Comparison of ENCODE assay signal across 16 cellular contexts in genomic region chr12:124563401-124563800, GRCh38. TPM values are rescaled to one million over a fixed set of nuclear protein-coding genes. Genes with fewer than 3 reads are reported as not detected.
A peak's percentile ranks its signal among the peaks of the same experiment; 100 is the strongest.
DNase-seq lines count a peak whose midpoint lies in the region; ATAC-seq and TF ChIP-seq lines count a peak whose summit lies in the region.
"Had no signal": no experiment of that assay in that cellular context is flagged by ENCODE, and none has a peak within 500 bp of the region (broad histone marks: within the 10 kb centered on the region; RNA-seq: fewer than 3 reads in every experiment).

No MANE protein-coding gene starts in this region.

- H3K9me3 Mint-ChIP-seq in naive B cell, result peaks cover 0 to 3% (median 0%) of the 10 kb centered on the region in 7 donors
- H3K9me3 Mint-ChIP-seq: activated T-cell treated with anti-CD3 and anti-CD28 coated beads, Interleukin-2, amount 50 U/mL, for 24 hours had no signal

- H3K27ac ChIP-seq in left ventricle myocardium inferior (replicated peaks) (no peak overlapping the region), caudate nucleus (ENCODE audit: low read depth, low read length) (peak overlapping the region; percentile 21)

- peaks cover 4% of the 10 kb centered on the region for H3K9me3 ChIP-seq in left ventricle myocardium inferior (replicated peaks)
- H3K9me3 ChIP-seq: prostate gland had no signal

- H3K4me1 Mint-ChIP-seq in naive B cell, result peaks cover 36 to 47% (median 42%) of the 10 kb centered on the region in 3 donors

- no peaks in the 10 kb centered on the region for H3K27me3 ChIP-seq in left ventricle myocardium inferior (ENCODE audit: low read depth)

- H3K27me3 Mint-ChIP-seq in naive B cell, result no peaks in the 10 kb centered on the region
- H3K27me3 Mint-ChIP-seq: activated T-cell treated with anti-CD3 and anti-CD28 coated beads, Interleukin-2, amount 50 U/mL, for 24 hours had no signal

- DNase-seq in Right ventricle myocardium inferior (ENCODE audit: missing footprints), result peak; percentile 43
- DNase-seq in left ventricle myocardium inferior, result no peak
- peak in 2 of 61 donors; percentile 17 to 19 for DNase-seq in caudate nucleus (lab: John Stamatoyannopoulos, UW)
- DNase-seq in naive B cell, result no peak
- no peak for DNase-seq in activated CD8-positive, alpha-beta memory T cell treated with anti-CD3 and anti-CD28 coated beads for 24 hours
- no peak for DNase-seq in putamen (ENCODE audit: low spot score)
- DNase-seq: ACHN; activated CD4-positive, alpha-beta T cell treated with anti-CD3 and anti-CD28 coated beads, Interleukin-2, amount 50 U/mL, for 1 hour; activated T-cell treated with anti-CD3 and anti-CD28 coated beads, Interleukin-2, amount 50 U/mL, for 24 hours; amygdala; hippocampal formation; NCI-H2081 treated with DMSO at 0.1 percent for 48 hours had no signal

- H3K27ac Mint-ChIP-seq in naive B cell, result no peak overlapping the region
- H3K27ac Mint-ChIP-seq: activated T-cell treated with anti-CD3 and anti-CD28 coated beads, Interleukin-2, amount 50 U/mL, for 24 hours had no signal

- intact Hi-C loops in Right ventricle myocardium inferior (cut with DNase I), result no loop called here
- intact Hi-C loops in left ventricle myocardium inferior (cut with micrococcal nuclease), result no loop called here

- peak overlapping the region in 5 of 8 donors; percentile 32 to 90 (median 53) for H3K4me3 Mint-ChIP-seq in naive B cell
- H3K4me3 Mint-ChIP-seq: activated T-cell treated with anti-CD3 and anti-CD28 coated beads, Interleukin-2, amount 50 U/mL, for 24 hours had no signal

- peaks cover 0 to 9% of the 10 kb centered on the region in 2 donors for H3K36me3 Mint-ChIP-seq in naive B cell

- ATAC-seq in Right ventricle myocardium inferior (no peak), naive B cell (ENCODE audit: low read depth in 2 of 2) (no peak), HG03108 (IDR thresholded peaks at IDR 0.05; ENCODE audit: unreplicated experiment) (no peak), HG03520 (IDR thresholded peaks at IDR 0.05; ENCODE audit: unreplicated experiment) (no peak)
- ATAC-seq: left lobe of liver had no signal

- no peak overlapping the region for H3K4me3 ChIP-seq in left ventricle myocardium inferior
- H3K4me3 ChIP-seq: prostate gland had no signal

- TF ChIP-seq CTCF in left ventricle myocardium inferior (IDR thresholded peaks at IDR 0.05; ENCODE audit: borderline replicate concordance), result no peak

- H3K4me1 ChIP-seq in left ventricle myocardium inferior, result peaks cover 86% of the 10 kb centered on the region

- H3K36me3 ChIP-seq in left ventricle myocardium inferior, result no peaks in the 10 kb centered on the region

RNA-seq across cellular contexts. Expression of gene NCOR2, which starts 4.0 kb away (rescaled TPM):
- total RNA-seq in Right ventricle myocardium inferior, result 134 TPM
- total RNA-seq in left ventricle myocardium inferior, result 152 TPM
- polyA plus RNA-seq in naive B cell (ENCODE audit: low read depth in 6 of 6), result 10 to 100 TPM in 1 of 6 donors, 1 to 10 TPM in 5; 2.4 to 15.8 (median 4.0) TPM
